Comparison of ENCODE assay signal across 8 cellular contexts in the genomic region with DNA sequence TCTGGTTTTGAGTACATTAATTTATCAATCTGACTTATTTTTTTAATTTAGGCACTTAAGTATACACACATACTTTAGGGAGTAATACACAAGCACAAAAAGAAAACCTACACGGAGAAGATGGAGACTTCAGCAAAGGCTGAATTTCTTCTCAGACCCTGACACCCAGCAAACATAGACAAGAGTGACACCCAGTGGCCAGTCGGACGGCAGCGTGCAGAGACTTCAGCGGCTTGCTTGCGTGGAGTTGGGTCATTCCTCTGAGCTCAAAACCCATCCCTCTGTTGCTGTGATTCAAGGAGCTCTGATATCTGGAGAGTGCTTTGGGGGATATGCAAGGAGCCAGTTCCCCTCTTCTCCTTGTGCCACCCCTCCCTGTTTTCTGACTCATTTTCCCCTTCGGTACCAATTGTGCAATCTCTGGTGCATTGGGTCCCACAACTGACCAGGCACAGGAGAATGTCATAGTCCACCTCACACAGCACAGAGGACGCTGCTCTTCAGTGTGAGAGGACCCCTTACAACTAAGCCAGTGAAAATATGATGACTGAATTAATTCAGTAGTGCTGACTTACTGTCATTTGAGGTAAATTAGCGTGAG. TPM values are rescaled to one million over a fixed set of nuclear protein-coding genes. Genes with fewer than 3 reads are reported as not detected.
DNase-seq lines count a peak whose midpoint lies in the region; ATAC-seq, FAIRE-seq and TF ChIP-seq lines count a peak whose summit lies in the region.

No MANE protein-coding gene starts in this region.

- H3K27me3 ChIP-seq in ovary: no peaks in the 10 kb centered on the region

- WGBS in ovary, 3 donors: 26 to 27% (median 27%) methylated on average over 9 of the region's 9 CpGs

- H3K27me3 Mint-ChIP-seq in type B pancreatic cell: peaks cover 13% of the 10 kb centered on the region

- H3K4me1 Mint-ChIP-seq in type B pancreatic cell (ENCODE audit: unreplicated experiment): peaks cover 8% of the 10 kb centered on the region

- H3K4me1 ChIP-seq in ovary (ENCODE audit: insufficient read depth): no peaks in the 10 kb centered on the region

- H3K4me3 Mint-ChIP-seq in type B pancreatic cell: no peak overlapping the region

- no peak overlapping the region for H3K4me3 ChIP-seq in LNCaP clone FGC (ENCODE audit: low read depth, low read length)
- no peak overlapping the region for H3K4me3 ChIP-seq in ovary

- H3K9me3 ChIP-seq in ovary: no peaks in the 10 kb centered on the region

- ATAC-seq in GM21825 (IDR thresholded peaks at IDR 0.05; ENCODE audit: unreplicated experiment): peak; percentile 75

- no peak overlapping the region for H3K27ac Mint-ChIP-seq in type B pancreatic cell

- no peak overlapping the region for H3K27ac ChIP-seq in ovary

- TF ChIP-seq EP300 in ovary (IDR thresholded peaks at IDR 0.05): no peak

- H3K9me3 Mint-ChIP-seq in type B pancreatic cell: peaks cover 4% of the 10 kb centered on the region

- intact Hi-C loops in ovary (cut with DNase I): loop anchor here in 2 of 4 donors (5.0 to 10.0 kb wide), 2 partner anchors 301 to 303 kb away; no protein-coding TSS in a partner anchor

- TF ChIP-seq POLR2A in ovary (IDR thresholded peaks at IDR 0.05): no peak

- DNase-seq in ELR (ENCODE audit: low read depth) (peak; percentile 84), LNCaP clone FGC (ENCODE audit: low read depth) (no peak), SIG-M5 treated with dmso at 0.1 percent for 504 hours (lab: John Stamatoyannopoulos, UW; ENCODE audit: unreplicated experiment) (peak; percentile 86), frontal cortex (ENCODE audit: low spot score in 2 of 2) (peak in 1 of 2 donors; percentile 43), ovary (peak; percentile 19 to 74 (median 44)), type B pancreatic cell (ENCODE audit: extremely low spot score, unreplicated experiment) (peak; percentile 77)
- DNase-seq in activated effector memory CD4-positive, alpha-beta T cell treated with Interleukin-2 at 50 U/mL for 16 hours: peak; percentile 48

- H3K36me3 Mint-ChIP-seq in type B pancreatic cell: no peaks in the 10 kb centered on the region

- FAIRE-seq in frontal cortex (lab: Jason Lieb, UNC): peak; percentile 71

- TF ChIP-seq CTCF in LNCaP clone FGC (IDR thresholded peaks at IDR 0.05; ENCODE audit: control insufficient read depth, extremely low read depth, insufficient read depth): peak; percentile 98
- TF ChIP-seq CTCF in ovary (IDR thresholded peaks at IDR 0.05): peak in 2 of 3 donors; percentile 19 to 33
- peak; percentile 91 for TF ChIP-seq CTCF in type B pancreatic cell (conservative IDR thresholded peaks at IDR 0.05)

- no peaks in the 10 kb centered on the region for H3K36me3 ChIP-seq in ovary

RNA-seq across cellular contexts. Expression of a gene that starts 27.5 kb away (rescaled TPM):
- total RNA-seq in frontal cortex: 0.41 TPM
- under 1 TPM; 0.18 to 0.80 (median 0.59) TPM for total RNA-seq in ovary
- under 1 TPM; 0.21 to 0.78 TPM for polyA plus RNA-seq in ovary
- 8.6 and 14.7 TPM in 2 replicates for total RNA-seq in type B pancreatic cell (ENCODE audit: low replicate concordance)

Comparison
In these comparisons a context has a peak if more than half of its experiments do, and no peak if none do; other contexts are left out.
1. CTCF ChIP-seq: peak in every context shown above with its lines; median percentile 98 in LNCaP clone FGC; 91 in type B pancreatic cell; 26 in ovary.